ENCODE assay signal across 14 cellular contexts in genomic region chr1:45730780-45731319, GRCh38.
"Had no signal": no experiment of that assay in that cellular context is flagged by ENCODE, and none has a peak within 500 bp of the region (broad histone marks: within the 10 kb centered on the region; RNA-seq: fewer than 3 reads in every experiment).

No MANE protein-coding gene starts in this region.

- H3K9me3 ChIP-seq: mucosa of descending colon, right lobe of liver had no signal

- H3K4me1 ChIP-seq: right lobe of liver had no signal

- H3K4me3 ChIP-seq: mucosa of descending colon, right lobe of liver had no signal

- ATAC-seq: activated T-helper 17 cell treated with anti-CD3 and anti-CD28 coated beads, Interleukin-2, amount 50 U/mL, for 72 hours; mucosa of descending colon; naive thymus-derived CD8-positive, alpha-beta T cell; right lobe of liver had no signal

- DNase-seq: activated CD4-positive, alpha-beta T cell treated with anti-CD3 and anti-CD28 coated beads for 48 hours; activated naive CD4-positive, alpha-beta T cell treated with anti-CD3 and anti-CD28 coated beads for 36 hours; central memory CD4-positive, alpha-beta T cell; cortex of kidney; effector CD8-positive, alpha-beta T cell; hypothalamus; kidney glomerular epithelial cell; mucosa of descending colon; naive thymus-derived CD8-positive, alpha-beta T cell; right lobe of liver; stimulated activated CD4-positive, alpha-beta T cell treated with anti-CD3 and anti-CD28 coated beads, Interleukin-12 subunit alpha, Interleukin-12 subunit beta, amount 100 ng/mL, for 4 hours; stimulated activated naive CD4-positive, alpha-beta T cell treated with Interleukin-2 at 50 U/mL for 16 hours had no signal

- H3K27me3 ChIP-seq: right lobe of liver had no signal

- FAIRE-seq: urothelium cell line had no signal

- H3K27ac ChIP-seq: right lobe of liver had no signal
